ENCODE assay signal across 2 cellular contexts in genomic region chr3:112579697-112580096, GRCh38.
TF ChIP-seq lines count a peak whose summit lies in the region.

No MANE protein-coding gene starts in this region.

TF ChIP-seq in IMR-90, 13 proteins besides CTCF, POLR2A, EP300 and RAD21:
- TF ChIP-seq NFE2L2 (IDR thresholded peaks at IDR 0.05; ENCODE audit: low read depth, low read length) (peak; percentile 44; the same call in 1 of the 2 replicates), CHD1 (IDR thresholded peaks at IDR 0.05; ENCODE audit: low read depth, low read length) (no peak), FOS (IDR thresholded peaks at IDR 0.05; ENCODE audit: low read depth, low read length) (no peak)

TF ChIP-seq in endothelial cell of umbilical vein, 7 proteins besides CTCF, POLR2A, EP300 and RAD21:
- TF ChIP-seq JUN (IDR thresholded peaks at IDR 0.05; ENCODE audit: borderline replicate concordance, insufficient read depth, insufficient read length, low read depth) (no peak), FOS (IDR thresholded peaks at IDR 0.05; ENCODE audit: borderline replicate concordance, insufficient read depth, low read length) (no peak), POLR2AphosphoS5 (IDR thresholded peaks at IDR 0.05; ENCODE audit: insufficient read depth, low read depth, low read length) (no peak), EZH2 (IDR thresholded peaks at IDR 0.05; ENCODE audit: borderline replicate concordance, low read depth, low read length, severe bottlenecking) (no peak), MAX (IDR thresholded peaks at IDR 0.05; ENCODE audit: insufficient read depth, insufficient read length) (no peak), GATA2 (IDR thresholded peaks at IDR 0.05; ENCODE audit: insufficient read depth, insufficient read length, low read depth, low read length) (no peak), MYC (IDR thresholded peaks at IDR 0.05; ENCODE audit: low read depth, low read length) (no peak)
